In the genomic region with DNA sequence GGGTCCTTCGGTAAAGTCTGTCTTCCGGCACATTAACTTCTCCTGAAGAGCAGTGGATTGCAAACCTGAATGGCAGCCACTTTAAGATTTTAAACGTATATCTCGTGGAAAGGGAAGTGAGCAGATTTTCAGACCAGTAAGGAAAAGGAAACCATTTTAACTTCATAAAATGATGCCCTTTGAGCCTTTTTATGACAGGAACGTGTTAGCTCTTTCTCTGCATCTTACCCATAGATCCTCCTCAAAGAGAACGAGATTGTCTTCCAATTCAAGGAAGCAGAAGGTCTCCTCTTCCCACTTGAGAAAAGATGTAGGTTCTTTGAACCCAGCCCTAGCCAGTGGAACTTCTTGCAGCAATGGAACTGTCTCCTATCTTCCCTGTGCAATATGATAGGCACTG, we compare ENCODE assay signal across 23 cellular contexts.
"Had no signal": no experiment of that assay in that cellular context is flagged by ENCODE, and none has a peak within 500 bp of the region (broad histone marks: within the 10 kb centered on the region; RNA-seq: fewer than 3 reads in every experiment).

No MANE protein-coding gene starts in this region.

- H3K27ac ChIP-seq: breast epithelium, neural progenitor cell had no signal

- H3K4me3 Mint-ChIP-seq: activated B cell treated with CpG ODN at 0.5 μM for 24 hours; activated CD8-positive, alpha-beta T cell treated with anti-CD3 and anti-CD28 coated beads for 36 hours; activated T-cell treated with anti-CD3 and anti-CD28 coated beads, Interleukin-2, amount 50 U/mL, for 4 hours; activated T-helper 17 cell treated with anti-CD3 and anti-CD28 coated beads, Interleukin-2, amount 50 U/mL, for 72 hours; central memory CD8-positive, alpha-beta T cell; mesothelial cell of epicardium; naive thymus-derived CD8-positive, alpha-beta T cell; neural progenitor cell; T-helper 17 cell had no signal

- H3K4me1 Mint-ChIP-seq: activated T-helper 17 cell treated with anti-CD3 and anti-CD28 coated beads, Interleukin-2, amount 50 U/mL, for 72 hours; central memory CD8-positive, alpha-beta T cell had no signal

- H3K4me1 ChIP-seq: breast epithelium, neural progenitor cell had no signal

- H3K36me3 ChIP-seq: breast epithelium had no signal

- H3K27me3 Mint-ChIP-seq: activated B cell treated with CpG ODN at 0.5 μM for 24 hours; activated CD8-positive, alpha-beta T cell treated with anti-CD3 and anti-CD28 coated beads for 36 hours; activated T-helper 17 cell treated with anti-CD3 and anti-CD28 coated beads, Interleukin-2, amount 50 U/mL, for 72 hours; central memory CD8-positive, alpha-beta T cell; naive thymus-derived CD8-positive, alpha-beta T cell; T-helper 17 cell had no signal

- H3K9me3 ChIP-seq: breast epithelium, gastrocnemius medialis had no signal

- DNase-seq: activated B cell treated with CpG ODN at 0.5 μM for 24 hours; activated CD4-positive, alpha-beta T cell treated with anti-CD3 and anti-CD28 coated beads, Interleukin-2, amount 50 U/mL, for 1 hour; activated CD8-positive, alpha-beta T cell treated with anti-CD3 and anti-CD28 coated beads for 36 hours; activated gamma-delta T cell treated with Interleukin-2 at 50 U/mL for 16 hours; activated naive CD4-positive, alpha-beta T cell treated with anti-CD3 and anti-CD28 coated beads, Interleukin-2, amount 50 U/mL, for 16 hours; activated T-cell treated with anti-CD3 and anti-CD28 coated beads, Interleukin-2, amount 50 U/mL, for 4 hours; effector memory CD4-positive, alpha-beta T cell; erythroblast; gastrocnemius medialis; hippocampal formation; left cardiac atrium; right cardiac atrium; stimulated activated CD4-positive, alpha-beta T cell treated with anti-CD3 and anti-CD28 coated beads, Interleukin-2, amount 100 ng/mL, for 48 hours; stimulated activated naive CD4-positive, alpha-beta T cell treated with Interleukin-2 at 50 U/mL for 16 hours; T-helper 17 cell; T1000; trophoblast cell had no signal

- H3K27me3 ChIP-seq: breast epithelium, gastrocnemius medialis, neural progenitor cell had no signal

- H2AFZ ChIP-seq: neural progenitor cell had no signal

- H3K27ac Mint-ChIP-seq: activated B cell treated with CpG ODN at 0.5 μM for 24 hours; activated CD8-positive, alpha-beta T cell treated with anti-CD3 and anti-CD28 coated beads for 36 hours; mesothelial cell of epicardium; neural progenitor cell had no signal

- ATAC-seq: activated CD8-positive, alpha-beta T cell treated with anti-CD3 and anti-CD28 coated beads for 36 hours; activated T-cell treated with anti-CD3 and anti-CD28 coated beads, Interleukin-2, amount 50 U/mL, for 4 hours; activated T-helper 17 cell treated with anti-CD3 and anti-CD28 coated beads, Interleukin-2, amount 50 U/mL, for 72 hours; gastrocnemius medialis; left cardiac atrium; naive thymus-derived CD8-positive, alpha-beta T cell; right cardiac atrium; T-helper 17 cell had no signal

- H3K4me3 ChIP-seq: breast epithelium, gastrocnemius medialis, neural progenitor cell had no signal

- H3K4me2 ChIP-seq: neural progenitor cell had no signal

- H3K9me3 Mint-ChIP-seq: activated B cell treated with CpG ODN at 0.5 μM for 24 hours; activated CD8-positive, alpha-beta T cell treated with anti-CD3 and anti-CD28 coated beads for 36 hours; activated T-cell treated with anti-CD3 and anti-CD28 coated beads, Interleukin-2, amount 50 U/mL, for 4 hours; activated T-helper 17 cell treated with anti-CD3 and anti-CD28 coated beads, Interleukin-2, amount 50 U/mL, for 72 hours; central memory CD8-positive, alpha-beta T cell; mesothelial cell of epicardium; naive thymus-derived CD8-positive, alpha-beta T cell; neural progenitor cell had no signal
